In genomic region chr7:51352174-51353145, GRCh38 we compare ENCODE assay signal across 17 cellular contexts. TPM values are rescaled to one million over a fixed set of nuclear protein-coding genes. Genes with fewer than 3 reads are reported as not detected.
DNase-seq lines count a peak whose midpoint lies in the region; FAIRE-seq and TF ChIP-seq lines count a peak whose summit lies in the region.
"Had no signal": no experiment of that assay in that cellular context is flagged by ENCODE, and none has a peak within 500 bp of the region (broad histone marks: within the 10 kb centered on the region; RNA-seq: fewer than 3 reads in every experiment).

No MANE protein-coding gene starts in this region.

- WGBS in H1 (ENCODE audit: extremely low coverage in 1 of 2, insufficient coverage in 1 of 2, insufficient read length in 1 of 2, insufficient replicate concordance in 2 of 2, low coverage in 1 of 2, low lambda C conversion rate in 2 of 2, missing lambda C conversion rate in 1 of 2), 2 experiments = 84% methylated on average over 10 of the region's 10 CpGs; no CpG with 5 or more reads in 1 of the 2 experiments

- H3K27me3 Mint-ChIP-seq in MCF 10A (ENCODE audit: insufficient read depth, unreplicated experiment) (no peaks in the 10 kb centered on the region), neural progenitor cell (ENCODE audit: insufficient read depth, low read depth) (peaks cover 7% of the 10 kb centered on the region)

- H3K4me3 ChIP-seq in breast epithelium (no peak overlapping the region), H1 (ENCODE audit: extremely low read depth in 1 of 4, insufficient read depth in 2 of 4, low read depth in 3 of 4, low read length in 4 of 4) (no peak overlapping the region), neural progenitor cell (no peak overlapping the region)
- H3K4me3 ChIP-seq: skin epidermis had no signal

- TF ChIP-seq RAD21 in H1 (IDR thresholded peaks at IDR 0.05 in 1 of 2, conservative IDR thresholded peaks at IDR 0.05 in 1 of 2; ENCODE audit: low read depth in 2 of 2, low read length in 2 of 2) = peak; percentile 8 to 36; a peak in 2 of 4 replicates

- TF ChIP-seq CTCF in breast epithelium (IDR thresholded peaks at IDR 0.05) (no peak), MCF 10A (IDR thresholded peaks at IDR 0.05; ENCODE audit: unreplicated experiment) (no peak), H1 (IDR thresholded peaks at IDR 0.05; ENCODE audit: control extremely low read depth in 1 of 3, insufficient read depth in 1 of 3, low read depth in 1 of 3, low read length in 3 of 3) (peak in 2 of 3 experiments; percentile 36 to 62; a peak in 3 of 4 replicates), neural progenitor cell (IDR thresholded peaks at IDR 0.05) (peak; percentile 22)

- H3K79me1 ChIP-seq in H1 (ENCODE audit: low read depth, low read length) = no peaks in the 10 kb centered on the region

- no peaks in the 10 kb centered on the region for H3K79me2 ChIP-seq in H1 (ENCODE audit: control insufficient read depth in 1 of 2, insufficient read depth in 2 of 2, low read length in 2 of 2)
- no peaks in the 10 kb centered on the region for H3K79me2 ChIP-seq in neural progenitor cell (ENCODE audit: low read depth)

- intact Hi-C loops in breast epithelium (cut with DNase I; ENCODE audit: low total_unique reads) = no loop called here
- intact Hi-C loops in MCF 10A (cut with micrococcal nuclease) = loop anchor here (5.0 kb wide), 1 partner anchor 35 kb away; the partner anchor contains the start of gene COBL

- H3K27ac Mint-ChIP-seq in MCF 10A (ENCODE audit: low read depth, unreplicated experiment) (no peak overlapping the region), neural progenitor cell (no peak overlapping the region)
- H3K27ac Mint-ChIP-seq: activated T-helper 1 cell treated with anti-CD3 and anti-CD28 coated beads, Interleukin-12 subunit alpha, Interleukin-12 subunit beta, Interleukin-2, Interleukin-4 antibody, amounts not matched to agents 30 ng/mL and 10 ng/mL and 1 ng/mL, durations not matched to agents 14 hours and 24 hours and 36 hours; CD8-positive, alpha-beta memory T cell; T-cell had no signal

- no peaks in the 10 kb centered on the region for H3K9me3 Mint-ChIP-seq in MCF 10A (ENCODE audit: unreplicated experiment)
- H3K9me3 Mint-ChIP-seq in neural progenitor cell = no peaks in the 10 kb centered on the region
- H3K9me3 Mint-ChIP-seq: activated T-helper 1 cell treated with anti-CD3 and anti-CD28 coated beads, Interleukin-12 subunit alpha, Interleukin-12 subunit beta, Interleukin-2, Interleukin-4 antibody, amounts not matched to agents 30 ng/mL and 10 ng/mL and 1 ng/mL, durations not matched to agents 14 hours and 24 hours and 36 hours; T-cell had no signal

- peak overlapping the region; percentile 30; the same call in 1 of the 2 replicates for H2AK5ac ChIP-seq in H1 (ENCODE audit: low read depth, low read length)

- POLR2A ChIA-PET in MCF 10A (lab: Yijun Ruan, JAX) (interaction anchor here (0.7 kb wide), 1 partner anchor 128 kb away, joined by 3 read pairs; no protein-coding TSS in a partner anchor), H1 (lab: Charles Lee; ENCODE audit: partially characterized antibody) (interaction anchor here (2.3 kb wide), 1 partner anchor 25 kb away, joined by 16 read pairs; no protein-coding TSS in a partner anchor)

- no peak overlapping the region for H2BK5ac ChIP-seq in H1 (ENCODE audit: low read depth, low read length)

- H4K8ac ChIP-seq in H1 (ENCODE audit: extremely low read depth, insufficient read depth, low read length) = no peak overlapping the region

- H3K56ac ChIP-seq in H1 (replicated peaks; ENCODE audit: insufficient read length, low read depth, low read length) = no peak overlapping the region

- no peak overlapping the region for H3K18ac ChIP-seq in H1 (ENCODE audit: extremely low read depth, low read length)

- no peaks in the 10 kb centered on the region for H3K36me3 ChIP-seq in breast epithelium
- H3K36me3 ChIP-seq in H1 (ENCODE audit: control insufficient read depth in 2 of 4, insufficient read depth in 4 of 4, low read length in 3 of 4) = no peaks in the 10 kb centered on the region
- no peaks in the 10 kb centered on the region for H3K36me3 ChIP-seq in neural progenitor cell

- H2AFZ ChIP-seq in H1 (ENCODE audit: low read length) (no peak overlapping the region), neural progenitor cell (replicated peaks) (peak overlapping the region; percentile 17)

- H2BK20ac ChIP-seq in H1 (ENCODE audit: low read length) = peak overlapping the region; percentile 6; the same call in 1 of the 2 replicates

- no peaks in the 10 kb centered on the region for H3K9me3 ChIP-seq in breast epithelium
- H3K9me3 ChIP-seq in H1 (ENCODE audit: insufficient read depth in 2 of 2, low read depth in 1 of 2, low read length in 1 of 2) = no peaks in the 10 kb centered on the region
- no peaks in the 10 kb centered on the region for H3K9me3 ChIP-seq in neural progenitor cell (ENCODE audit: low read depth)

- H3K4me1 Mint-ChIP-seq in MCF 10A (ENCODE audit: insufficient read depth, unreplicated experiment) (peaks cover 9% of the 10 kb centered on the region), neural progenitor cell (peaks cover 7% of the 10 kb centered on the region)
- H3K4me1 Mint-ChIP-seq: CD8-positive, alpha-beta memory T cell; T-cell had no signal

- H3K4me3 Mint-ChIP-seq in MCF 10A (ENCODE audit: unreplicated experiment) (no peak overlapping the region), neural progenitor cell (no peak overlapping the region)
- H3K4me3 Mint-ChIP-seq: activated T-helper 1 cell treated with anti-CD3 and anti-CD28 coated beads, Interleukin-12 subunit alpha, Interleukin-12 subunit beta, Interleukin-2, Interleukin-4 antibody, amounts not matched to agents 30 ng/mL and 10 ng/mL and 1 ng/mL, durations not matched to agents 14 hours and 24 hours and 36 hours; CD8-positive, alpha-beta memory T cell; T-cell had no signal

- no peaks in the 10 kb centered on the region for H3F3A ChIP-seq in neural progenitor cell (ENCODE audit: low read depth)

- H4K5ac ChIP-seq in H1 (ENCODE audit: insufficient read length, low read depth, low read length) = no peak overlapping the region

- H3K9ac ChIP-seq in H1 (replicated peaks in 1 of 4; ENCODE audit: extremely low read depth in 1 of 4, low read depth in 3 of 4, low read length in 3 of 4) (no peak overlapping the region), neural progenitor cell (no peak overlapping the region)

- no TSS peak for BruUV-seq in MCF 10A (replicated peaks; lab: Mats Ljungman, UMichigan)

- H3K14ac ChIP-seq in H1 (ENCODE audit: insufficient read length) = no peak overlapping the region

- H3K4me2 ChIP-seq in H1 (ENCODE audit: insufficient read depth in 1 of 2, low read depth in 2 of 2, low read length in 2 of 2) (no peak overlapping the region), neural progenitor cell (no peak overlapping the region)

- TF ChIP-seq POLR2A in breast epithelium (IDR thresholded peaks at IDR 0.05) = no peak
- TF ChIP-seq POLR2A in H1 (IDR thresholded peaks at IDR 0.05; ENCODE audit: control extremely low read depth in 1 of 2, low read depth in 2 of 2, low read length in 2 of 2) = no peak

- H3K4ac ChIP-seq in H1 (replicated peaks; ENCODE audit: insufficient read length, low read depth, low read length) = no peak overlapping the region

- peak overlapping the region; percentile 68 to 76 for H3K27ac ChIP-seq in breast epithelium
- H3K27ac ChIP-seq in H1 (ENCODE audit: low read depth, low read length) = no peak overlapping the region
- H3K27ac ChIP-seq in neural progenitor cell = no peak overlapping the region
- H3K27ac ChIP-seq: skin epidermis had no signal

- H4K20me1 ChIP-seq in H1 (replicated peaks in 1 of 2; ENCODE audit: control insufficient read depth in 1 of 2, insufficient read depth in 2 of 2, low read length in 2 of 2) (no peaks in the 10 kb centered on the region), neural progenitor cell (ENCODE audit: low read depth) (no peaks in the 10 kb centered on the region)

- no peak for TF ChIP-seq EP300 in H1 (IDR thresholded peaks at IDR 0.05; ENCODE audit: borderline replicate concordance in 1 of 2, low read depth in 2 of 2, low read length in 2 of 2)

- no peak overlapping the region; the same call in 1 of the 2 replicates for H2BK12ac ChIP-seq in H1 (ENCODE audit: low read depth, low read length)

- H3K36me3 Mint-ChIP-seq in MCF 10A (ENCODE audit: insufficient read depth, unreplicated experiment) (no peaks in the 10 kb centered on the region), neural progenitor cell (no peaks in the 10 kb centered on the region)
- H3K36me3 Mint-ChIP-seq: CD8-positive, alpha-beta memory T cell; T-cell had no signal

- FAIRE-seq in H1 (lab: Jason Lieb, UNC) = peak; percentile 81
- FAIRE-seq: kidney had no signal

- no peaks in the 10 kb centered on the region for H3K23me2 ChIP-seq in H1 (ENCODE audit: low read depth, low read length)

- no peak overlapping the region for H3K23ac ChIP-seq in H1 (ENCODE audit: insufficient read length)

- H4K91ac ChIP-seq in H1 (replicated peaks; ENCODE audit: insufficient read length, low read length) = no peak overlapping the region

- H2BK120ac ChIP-seq in H1 (replicated peaks; ENCODE audit: low read depth, low read length) = no peak overlapping the region

- no peak overlapping the region for H2BK15ac ChIP-seq in H1 (ENCODE audit: low read length)

- no peaks in the 10 kb centered on the region for H3K27me3 ChIP-seq in breast epithelium
- H3K27me3 ChIP-seq in H1 (replicated peaks in 1 of 4; ENCODE audit: control insufficient read depth in 3 of 4, extremely low read depth in 1 of 4, insufficient read depth in 3 of 4, low read length in 3 of 4) = no peaks in the 10 kb centered on the region; a peak in 1 of 7 replicates
- H3K27me3 ChIP-seq in neural progenitor cell = no peaks in the 10 kb centered on the region

- DNase-seq in breast epithelium (ENCODE audit: low spot score in 2 of 2) (no peak), MCF 10A (ENCODE audit: unreplicated experiment) (no peak), LHCN-M2 (ENCODE audit: low read depth) (peak; percentile 25), H1 (ENCODE audit: low read depth in 1 of 2, low spot score in 2 of 2) (no peak), neural progenitor cell (ENCODE audit: low spot score) (no peak), SW 1271 (lab: John Stamatoyannopoulos, UW) (no peak)
- DNase-seq in effector CD4-positive, alpha-beta T cell = no peak
- no peak for DNase-seq in activated T-cell treated with anti-CD3 and anti-CD28 coated beads, Interleukin-2, amount 50 U/mL, for 48 hours
- DNase-seq: CD8-positive, alpha-beta memory T cell; kidney; MM.1S; NCI-H187 treated with DMSO at 0.1 percent for 48 hours; occipital lobe; stimulated activated CD4-positive, alpha-beta T cell treated with anti-CD3 and anti-CD28 coated beads, Interleukin-4, amount 100 ng/mL, for 24 hours; T-cell had no signal

- CTCF ChIA-PET in MCF 10A (lab: Yijun Ruan, JAX) (interaction anchor here (8.8 to 11.7 kb wide), 3 partner anchors 16 to 190 kb away, joined by 116 to 284 read pairs (median 137); no protein-coding TSS in a partner anchor), H1 (lab: Charles Lee; ENCODE audit: partially characterized antibody) (interaction anchor here (0.8 to 8.9 kb wide), 13 partner anchors 7 to 192 kb away, joined by 3 to 109 read pairs (median 4); no protein-coding TSS in a partner anchor)

- H3K4me1 ChIP-seq in breast epithelium (no peaks in the 10 kb centered on the region), H1 (replicated peaks in 1 of 4; ENCODE audit: control insufficient read depth in 3 of 4, insufficient read depth in 4 of 4, low read length in 3 of 4) (peaks cover 0 to 5% (median 2%) of the 10 kb centered on the region in 4 experiments; a peak in 5 of 7 replicates), neural progenitor cell (peaks cover 3% of the 10 kb centered on the region)

RNA-seq across cellular contexts. Expression of gene COBL, which starts 35.9 kb away (rescaled TPM):
- total RNA-seq in breast epithelium (10 to 100 TPM in 2 of 3 donors, 1 to 10 TPM in 1; 2.2 to 37.3 (median 16.1) TPM), MCF 10A (2022) (7.3 and 12.3 TPM in 2 replicates), LHCN-M2 (2014; rRNA removed) (0.46 and 0.83 TPM in 2 replicates), neural progenitor cell (ENCODE audit: low replicate concordance) (5.4 and 6.3 TPM in 2 replicates)
- 0.22 TPM for polyA plus RNA-seq in LHCN-M2 (2012)
- total RNA-seq in H1 (2021; fragmentation: NEBNext Ultra II Directional; extraction: Animal tissue kit (Norgen Biotek cat#: 25700)) = 36.5 and 40.4 TPM in 2 replicates
- polyA plus RNA-seq in H1 (2011; rRNA removed) = 13.8 and 20.3 TPM in 2 replicates
- 20.7 TPM for polyA plus RNA-seq in H1 (2011; cell fraction: cytosol; rRNA removed)
- 44.2 TPM for polyA plus RNA-seq in H1 (2011; cell fraction: nucleus; rRNA removed)
- polyA plus RNA-seq in H1 (2012, experiment 1 of 2) = 24.1 to 31.8 TPM (median 27.2 TPM) in 4 replicates
- 7.2 TPM for polyA plus RNA-seq in H1 (2012, experiment 2 of 2)
- polyA plus RNA-seq in H1 (2013, experiment 1 of 2) = 17.9 TPM
- 15.9 TPM for polyA plus RNA-seq in H1 (2013, experiment 2 of 2)
- 40.8 and 57.2 TPM in 2 replicates for polyA minus RNA-seq in H1 (2011; rRNA and poly(A)+ RNA removed)
- 26.1 TPM for polyA minus RNA-seq in H1 (2011; cell fraction: cytosol; rRNA and poly(A)+ RNA removed)
- 66.4 TPM for polyA minus RNA-seq in H1 (2011; cell fraction: nucleus; rRNA and poly(A)+ RNA removed)
- total RNA-seq: activated T-helper 1 cell treated with anti-CD3 and anti-CD28 coated beads, Interleukin-12 subunit alpha, Interleukin-12 subunit beta, Interleukin-2, Interleukin-4 antibody, amounts not matched to agents 30 ng/mL and 10 ng/mL and 1 ng/mL, durations not matched to agents 14 hours and 24 hours and 36 hours; CD8-positive, alpha-beta memory T cell had no signal
- polyA plus RNA-seq: CD8-positive, alpha-beta memory T cell had no signal

Comparison
In these comparisons a context has a peak if more than half of its experiments do, and no peak if none do; other contexts are left out.
1. H3K27ac ChIP-seq: peak in breast epithelium (2 of 2); none in H1 (single experiment) and neural progenitor cell (single experiment).
2. CTCF ChIP-seq: peak in H1 (2 of 3) and neural progenitor cell (single experiment); none in breast epithelium (0 of 3) and MCF 10A (single experiment).